10 cellular contexts compared by ENCODE assay signal in genomic region chr7:142808461-142808801, GRCh38. TPM values are rescaled to one million over a fixed set of nuclear protein-coding genes. Genes with fewer than 3 reads are reported as not detected.
DNase-seq lines count a peak whose midpoint lies in the region; ATAC-seq, FAIRE-seq and TF ChIP-seq lines count a peak whose summit lies in the region.
"Had no signal": no experiment of that assay in that cellular context is flagged by ENCODE, and none has a peak within 500 bp of the region (broad histone marks: within the 10 kb centered on the region; RNA-seq: fewer than 3 reads in every experiment).

No MANE protein-coding gene starts in this region.

- no peaks in the 10 kb centered on the region for H3K27me3 ChIP-seq in K562 (ENCODE audit: control insufficient read depth in 2 of 2, insufficient read depth in 2 of 2, low read length in 2 of 2)

- intact Hi-C loops in Calu3 (cut with micrococcal nuclease; ENCODE audit: unreplicated experiment) (no loop called here), K562 (cut with micrococcal nuclease) (no loop called here)

- H3K79me2 ChIP-seq in K562 (ENCODE audit: control insufficient read depth, insufficient read depth, low read length): no peaks in the 10 kb centered on the region

- peaks cover 6% of the 10 kb centered on the region for H3K36me3 Mint-ChIP-seq in Calu3 (ENCODE audit: insufficient read depth, unreplicated experiment)

- TF ChIP-seq CTCF in Calu3 (IDR thresholded peaks at IDR 0.05; ENCODE audit: unreplicated experiment) (no peak), K562 (IDR thresholded peaks at IDR 0.05 in 2 of 3, conservative IDR thresholded peaks at IDR 0.05 in 1 of 3; ENCODE audit: insufficient read depth in 2 of 3, low read depth in 1 of 3, low read length in 3 of 3) (no peak)

- TF ChIP-seq EP300 in K562 (IDR thresholded peaks at IDR 0.05; ENCODE audit: low read length): no peak

- peak; percentile 17 for ATAC-seq in GM21367 (IDR thresholded peaks at IDR 0.05; ENCODE audit: unreplicated experiment)
- ATAC-seq in HG03354 (IDR thresholded peaks at IDR 0.05; ENCODE audit: poor library complexity, severe bottlenecking, unreplicated experiment): peak; percentile 38
- peak; percentile 27; the same call in 2 of the 3 replicates for ATAC-seq in K562

- H3K4me2 ChIP-seq in K562 (ENCODE audit: insufficient read depth, low read length): 0 out of 2 replicates have a peak overlapping the region, but pooled peaks have one; percentile 4

- H3K27me3 Mint-ChIP-seq in Calu3 (ENCODE audit: unreplicated experiment): peaks cover 75% of the 10 kb centered on the region

- in situ Hi-C loops in K562 (cut with MboI): no loop called here

- H3K4me1 ChIP-seq in K562 (replicated peaks in 1 of 2; ENCODE audit: control insufficient read depth in 2 of 2, insufficient read depth in 2 of 2, low read length in 2 of 2): peaks cover 0 to 60% of the 10 kb centered on the region in 2 experiments; a peak in 3 of 5 replicates

- H3K4me3 Mint-ChIP-seq in Calu3 (ENCODE audit: low read depth, unreplicated experiment): no peak overlapping the region

- H2AFZ ChIP-seq in K562 (ENCODE audit: low read depth, low read length): no peak overlapping the region

- H3K27ac ChIP-seq in K562 (ENCODE audit: extremely low read depth, low read depth, low read length) (peak overlapping the region; percentile 58; the same call in 2 of the 3 replicates), caudate nucleus (ENCODE audit: low read depth, low read length) (no peak overlapping the region)

- H3K9me1 ChIP-seq in K562 (ENCODE audit: control insufficient read depth, insufficient read depth, low read length): no peaks in the 10 kb centered on the region

- H3K4me1 Mint-ChIP-seq in Calu3 (ENCODE audit: low read depth, unreplicated experiment): peaks cover 44% of the 10 kb centered on the region

- FAIRE-seq in K562 (lab: Jason Lieb, UNC): peak; percentile 23

- no peaks in the 10 kb centered on the region for H3K9me3 ChIP-seq in K562 (replicated peaks; ENCODE audit: control insufficient read depth, insufficient read depth, low read depth, low read length)
- H3K9me3 ChIP-seq: MG63 had no signal

- H3K27ac Mint-ChIP-seq in Calu3 (ENCODE audit: unreplicated experiment): peak overlapping the region; percentile 61

- POLR2A ChIA-PET in K562 (lab: Yijun Ruan, JAX): interaction anchor here (0.6 to 1.2 kb wide), 7 partner anchors 10 to 176 kb away, joined by 3 to 4 read pairs (median 3); no protein-coding TSS in a partner anchor

- BruUV-seq in Calu3 (replicated peaks; lab: Mats Ljungman, UMichigan) (no TSS peak), K562 (replicated peaks; lab: Mats Ljungman, UMichigan) (no TSS peak)

- no peak overlapping the region for H3K4me3 ChIP-seq in K562
- H3K4me3 ChIP-seq: MG63 had no signal

- DNase-seq in Calu3 (no peak), K562 (ENCODE audit: extremely low read depth in 1 of 4, low spot score in 3 of 4) (peak in 1 of 4 experiments; percentile 24), NCI-H1417 (lab: John Stamatoyannopoulos, UW) (no peak), occipital lobe (lab: John Stamatoyannopoulos, UW) (no peak), caudate nucleus (lab: John Stamatoyannopoulos, UW) (no peak)
- DNase-seq in activated CD4-positive, CD25-positive, alpha-beta regulatory T cell (lab: John Stamatoyannopoulos, UW): no peak
- DNase-seq: MG63 had no signal

- TF ChIP-seq RAD21 in K562 (CRISPR knock-in tag; conservative IDR thresholded peaks at IDR 0.05 in 1 of 2, IDR thresholded peaks at IDR 0.05 in 1 of 2): no peak

- H4K20me1 ChIP-seq in K562 (replicated peaks; ENCODE audit: control insufficient read depth, insufficient read depth, low read length): no peaks in the 10 kb centered on the region

- H3K36me3 ChIP-seq in K562 (ENCODE audit: control insufficient read depth, insufficient read depth, low read length): no peaks in the 10 kb centered on the region
- H3K36me3 ChIP-seq: MG63 had no signal

- TF ChIP-seq POLR2A in K562 (conservative IDR thresholded peaks at IDR 0.05): no peak

- H3K9me3 Mint-ChIP-seq in Calu3 (ENCODE audit: low read depth, unreplicated experiment): no peaks in the 10 kb centered on the region

- H3K9ac ChIP-seq in K562 (ENCODE audit: insufficient read depth in 1 of 2, low read depth in 2 of 2, low read length in 2 of 2): peak overlapping the region in 1 of 2 experiments; percentile 36; a peak in 2 of 4 replicates

- CTCF ChIA-PET in Calu3 (lab: Charles Lee): interaction anchor here (0.6 to 1.7 kb wide), 4 partner anchors 13 to 363 kb away, joined by 3 to 10 read pairs (median 3); no protein-coding TSS in a partner anchor
- CTCF ChIA-PET in K562 (lab: Yijun Ruan, JAX; ENCODE audit: low intra/inter-chr PET ratio): no interaction called here

TF ChIP-seq in K562, 482 proteins besides CTCF, POLR2A, EP300 and RAD21 (continues in another document):
- TF ChIP-seq SIN3A (IDR thresholded peaks at IDR 0.05; ENCODE audit: borderline replicate concordance in 2 of 2, control insufficient read depth in 1 of 2, low read depth in 2 of 2, low read length in 2 of 2) (no peak), ZNF695 (CRISPR knock-in tag; IDR thresholded peaks at IDR 0.05) (0 out of 2 replicates have a peak, but pooled peaks have one; percentile 68), ZEB2 (IDR thresholded peaks at IDR 0.05) (no peak), HCFC1 (IDR thresholded peaks at IDR 0.05; ENCODE audit: low read depth, low read length) (no peak), ZBTB8A (IDR thresholded peaks at IDR 0.05; ENCODE audit: partially characterized antibody) (no peak), BHLHE40 (IDR thresholded peaks at IDR 0.05; ENCODE audit: low read length) (no peak)

RNA-seq across cellular contexts. Expression of gene PRSS2, which starts 37.7 kb away (rescaled TPM):
- total RNA-seq in Calu3 (2022) (0.64 TPM in 1 of 2 replicates, not detected in the other), K562 (2014; rRNA removed) (1.1 and 1.7 TPM in 2 replicates), K562 (2014; rRNA removed; fragmentation: Illumina TruSeq; extraction: Trizol) (2.4 and 2.5 TPM in 2 replicates), K562 (2015; rRNA removed; fragmentation: Illumina TruSeq; extraction: Trizol) (1.3 and 2.4 TPM in 2 replicates), K562 (2021) (23.9 and 30.1 TPM in 2 replicates), occipital lobe (not detected)
- 2.5 TPM in 1 of 2 replicates, not detected in the other for total RNA-seq in K562 (2011; cell fraction: chromatin; rRNA removed; ENCODE audit: low replicate concordance)
- total RNA-seq in K562 (2011; cell fraction: nucleolus; rRNA removed): 4.6 and 6.2 TPM in 2 replicates
- total RNA-seq in K562 (2011; cell fraction: nucleoplasm; rRNA removed): 3.5 and 4.8 TPM in 2 replicates
- polyA plus RNA-seq in K562 (2011; rRNA removed) (3.8 and 6.4 TPM in 2 replicates), K562 (2014; fragmentation: Illumina TruSeq; extraction: Trizol) (4.7 and 6.2 TPM in 2 replicates), K562 (2014; fragmentation: Nextera tagmentation; extraction: Ambion mirVana) (10 to 100 TPM in 1 of 2 experiments, 1 to 10 TPM in 1; 9.5 to 16.4 TPM), K562 (2014; rRNA removed) (1.4 and 1.6 TPM in 2 replicates)
- 9.3 and 14.7 TPM in 2 replicates for polyA plus RNA-seq in K562 (2011; cell fraction: cytosol; rRNA removed)
- 4.3 and 5.0 TPM in 2 replicates for polyA plus RNA-seq in K562 (2011; cell fraction: nucleus; rRNA removed)
- polyA plus RNA-seq in K562 (2012): 6.6 and 43.8 TPM in 2 replicates
- polyA minus RNA-seq in K562 (2011; rRNA and poly(A)+ RNA removed): 2.8 and 3.7 TPM in 2 replicates
- 4.5 and 5.4 TPM in 2 replicates for polyA minus RNA-seq in K562 (2011; cell fraction: cytosol; rRNA and poly(A)+ RNA removed)
- 0.67 and 1.4 TPM in 2 replicates for polyA minus RNA-seq in K562 (2011; cell fraction: nucleus; rRNA and poly(A)+ RNA removed)
- total RNA-seq: fibroblast of villous mesenchyme had no signal

RNA-seq across cellular contexts. Expression of gene EPHB6, which starts 46.4 kb away (rescaled TPM):
- total RNA-seq in Calu3 (2022) (3.0 and 3.1 TPM in 2 replicates), K562 (2014; rRNA removed) (10.4 and 11.3 TPM in 2 replicates), K562 (2014; rRNA removed; fragmentation: Illumina TruSeq; extraction: Trizol) (4.1 and 4.3 TPM in 2 replicates), K562 (2015; rRNA removed; fragmentation: Illumina TruSeq; extraction: Trizol) (1.5 and 2.1 TPM in 2 replicates), K562 (2021) (13.2 and 19.1 TPM in 2 replicates), occipital lobe (55.8 TPM)
- 81.3 and 499 TPM in 2 replicates for total RNA-seq in K562 (2011; cell fraction: chromatin; rRNA removed; ENCODE audit: low replicate concordance)
- total RNA-seq in K562 (2011; cell fraction: nucleolus; rRNA removed): 147 and 442 TPM in 2 replicates
- total RNA-seq in K562 (2011; cell fraction: nucleoplasm; rRNA removed): 112 and 171 TPM in 2 replicates
- polyA plus RNA-seq in K562 (2011; rRNA removed) (108 and 123 TPM in 2 replicates), K562 (2014; fragmentation: Illumina TruSeq; extraction: Trizol) (7.6 and 10.7 TPM in 2 replicates), K562 (2014; fragmentation: Nextera tagmentation; extraction: Ambion mirVana) (1 to 10 TPM; 1.4 to 2.5 TPM), K562 (2014; rRNA removed) (12.0 and 16.3 TPM in 2 replicates)
- polyA plus RNA-seq in K562 (2011; cell fraction: cytosol; rRNA removed): 99.6 and 191 TPM in 2 replicates
- 516 and 1,081 TPM in 2 replicates for polyA plus RNA-seq in K562 (2011; cell fraction: nucleus; rRNA removed)
- 8.8 and 13.0 TPM in 2 replicates for polyA plus RNA-seq in K562 (2012)
- 56.3 and 87.3 TPM in 2 replicates for polyA minus RNA-seq in K562 (2011; rRNA and poly(A)+ RNA removed)
- polyA minus RNA-seq in K562 (2011; cell fraction: cytosol; rRNA and poly(A)+ RNA removed): 119 and 124 TPM in 2 replicates
- 75.4 and 113 TPM in 2 replicates for polyA minus RNA-seq in K562 (2011; cell fraction: nucleus; rRNA and poly(A)+ RNA removed)

RNA-seq across cellular contexts. Expression of gene PRSS1, which starts 59.2 kb away (rescaled TPM):
- total RNA-seq in Calu3 (2022): 12.4 and 16.8 TPM in 2 replicates
- total RNA-seq in K562 (2011; cell fraction: chromatin; rRNA removed; ENCODE audit: low replicate concordance): not detected in 2 replicates
- not detected in 2 replicates for total RNA-seq in K562 (2011; cell fraction: nucleolus; rRNA removed)
- total RNA-seq in K562 (2011; cell fraction: nucleoplasm; rRNA removed): not detected in 2 replicates
- total RNA-seq in K562 (2014; rRNA removed): not detected in 2 replicates
- total RNA-seq in K562 (2014; rRNA removed; fragmentation: Illumina TruSeq; extraction: Trizol): not detected in 2 replicates
- total RNA-seq in K562 (2015; rRNA removed; fragmentation: Illumina TruSeq; extraction: Trizol): not detected in 2 replicates
- 6.6 and 8.8 TPM in 2 replicates for total RNA-seq in K562 (2021)
- not detected in 2 replicates for polyA plus RNA-seq in K562 (2011; rRNA removed)
- not detected in 2 replicates for polyA plus RNA-seq in K562 (2011; cell fraction: cytosol; rRNA removed)
- 0.27 TPM in 1 of 2 replicates, not detected in the other for polyA plus RNA-seq in K562 (2011; cell fraction: nucleus; rRNA removed)
- 0.86 TPM in 1 of 2 replicates, not detected in the other for polyA plus RNA-seq in K562 (2012)
- polyA plus RNA-seq in K562 (2014; fragmentation: Illumina TruSeq; extraction: Trizol): not detected in 2 replicates
- under 1 TPM; 0.07 to 0.20 TPM for polyA plus RNA-seq in K562 (2014; fragmentation: Nextera tagmentation; extraction: Ambion mirVana)
- polyA plus RNA-seq in K562 (2014; rRNA removed): not detected in 2 replicates
- not detected in 2 replicates for polyA minus RNA-seq in K562 (2011; rRNA and poly(A)+ RNA removed)
- polyA minus RNA-seq in K562 (2011; cell fraction: cytosol; rRNA and poly(A)+ RNA removed): not detected in 2 replicates
- not detected in 2 replicates for polyA minus RNA-seq in K562 (2011; cell fraction: nucleus; rRNA and poly(A)+ RNA removed)
- total RNA-seq in occipital lobe: not detected
- total RNA-seq: fibroblast of villous mesenchyme had no signal
